In the genomic region with DNA sequence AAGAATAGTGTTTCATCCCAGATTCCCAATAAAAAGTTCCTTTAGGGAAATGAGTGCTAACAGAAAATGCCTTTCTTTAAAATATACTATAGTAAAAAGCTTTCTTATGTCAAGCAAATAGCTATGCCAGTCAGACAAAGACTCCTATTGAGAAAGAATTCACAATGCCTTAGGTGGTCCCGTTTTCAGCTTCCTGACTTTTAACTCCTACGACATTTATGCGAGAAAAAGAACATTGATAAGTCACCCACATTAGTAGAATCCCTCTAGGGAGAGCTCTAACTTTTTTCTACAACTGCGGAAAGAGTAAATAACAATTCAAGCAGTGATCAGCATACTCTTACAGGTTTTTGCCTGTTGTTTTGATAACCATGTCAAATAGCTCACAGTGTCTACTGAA, we compare ENCODE assay signal across 20 cellular contexts.
"Had no signal": no experiment of that assay in that cellular context is flagged by ENCODE, and none has a peak within 500 bp of the region (broad histone marks: within the 10 kb centered on the region; RNA-seq: fewer than 3 reads in every experiment).

No MANE protein-coding gene starts in this region.

- H3K4me1 Mint-ChIP-seq: stimulated activated memory B cell treated with anti-CD40 and anti-IgM and Interleukin-4, amounts not matched to agents 10 μg/mL and 1 μg/mL and 100 μg/mL, for 72 hours had no signal

- H3K4me3 ChIP-seq: dorsolateral prefrontal cortex, heart left ventricle, spleen, tibial artery, upper lobe of left lung, uterus had no signal

- H3K4me1 ChIP-seq: heart left ventricle, spleen, tibial artery, upper lobe of left lung, uterus had no signal

- H3K27me3 ChIP-seq: spleen, tibial artery, upper lobe of left lung, uterus had no signal

- H3K9me3 ChIP-seq: heart left ventricle, spleen, tibial artery, upper lobe of left lung, uterus had no signal

- H3K27ac ChIP-seq: dorsolateral prefrontal cortex, heart left ventricle, spleen, tibial artery, upper lobe of left lung, uterus had no signal

- H3K9me3 Mint-ChIP-seq: natural killer cell treated with Interleukin-12 subunit alpha and Interleukin-12 subunit beta and Interleukin-15 and Interleukin-18, amount 100 ng/mL, for 72 hours; stimulated activated memory B cell treated with anti-CD40 and anti-IgM and Interleukin-4, amounts not matched to agents 10 μg/mL and 1 μg/mL and 100 μg/mL, for 72 hours; stimulated activated naive CD8-positive, alpha-beta T cell treated with anti-CD3 and anti-CD28 coated beads, Interleukin-15, Interleukin-2, amounts not matched to agents 100 ng/mL and 50 ng/mL, for 24 hours had no signal

- H3K36me3 Mint-ChIP-seq: natural killer cell treated with Interleukin-12 subunit alpha and Interleukin-12 subunit beta and Interleukin-15 and Interleukin-18, amount 100 ng/mL, for 72 hours; stimulated activated memory B cell treated with anti-CD40 and anti-IgM and Interleukin-4, amounts not matched to agents 10 μg/mL and 1 μg/mL and 100 μg/mL, for 72 hours had no signal

- H3K27me3 Mint-ChIP-seq: stimulated activated memory B cell treated with anti-CD40 and anti-IgM and Interleukin-4, amounts not matched to agents 10 μg/mL and 1 μg/mL and 100 μg/mL, for 72 hours; stimulated activated naive CD8-positive, alpha-beta T cell treated with anti-CD3 and anti-CD28 coated beads, Interleukin-15, Interleukin-2, amounts not matched to agents 100 ng/mL and 50 ng/mL, for 24 hours had no signal

- H3K4me3 Mint-ChIP-seq: mesothelial cell of epicardium; natural killer cell treated with Interleukin-12 subunit alpha and Interleukin-12 subunit beta and Interleukin-15 and Interleukin-18, amount 100 ng/mL, for 72 hours; stimulated activated memory B cell treated with anti-CD40 and anti-IgM and Interleukin-4, amounts not matched to agents 10 μg/mL and 1 μg/mL and 100 μg/mL, for 72 hours; stimulated activated naive CD8-positive, alpha-beta T cell treated with anti-CD3 and anti-CD28 coated beads, Interleukin-15, Interleukin-2, amounts not matched to agents 100 ng/mL and 50 ng/mL, for 24 hours had no signal

- DNase-seq: cortex of kidney; dorsolateral prefrontal cortex; effector CD8-positive, alpha-beta T cell; heart left ventricle; hippocampal formation; kidney glomerular epithelial cell; posterior cingulate gyrus; spleen; stimulated activated CD4-positive, alpha-beta T cell treated with anti-CD3 and anti-CD28 coated beads, Interleukin-15, amount 100 ng/mL, for 24 hours; stimulated activated CD4-positive, alpha-beta T cell treated with anti-CD3 and anti-CD28 coated beads, Interleukin-1b, Interleukin-23, amount 100 ng/mL, for 48 hours; stimulated activated CD4-positive, alpha-beta T cell treated with anti-CD3 and anti-CD28 coated beads, Interleukin-4, amount 100 ng/mL, for 24 hours; tibial artery; upper lobe of left lung; uterus had no signal

- H3K27ac Mint-ChIP-seq: mesothelial cell of epicardium; natural killer cell treated with Interleukin-12 subunit alpha and Interleukin-12 subunit beta and Interleukin-15 and Interleukin-18, amount 100 ng/mL, for 72 hours; stimulated activated memory B cell treated with anti-CD40 and anti-IgM and Interleukin-4, amounts not matched to agents 10 μg/mL and 1 μg/mL and 100 μg/mL, for 72 hours; stimulated activated naive CD8-positive, alpha-beta T cell treated with anti-CD3 and anti-CD28 coated beads, Interleukin-15, Interleukin-2, amounts not matched to agents 100 ng/mL and 50 ng/mL, for 24 hours had no signal

- ATAC-seq: heart left ventricle; left lobe of liver; natural killer cell treated with Interleukin-12 subunit alpha and Interleukin-12 subunit beta and Interleukin-15 and Interleukin-18, amount 100 ng/mL, for 72 hours; sciatic nerve; stimulated activated memory B cell treated with anti-CD40 and anti-IgM and Interleukin-4, amounts not matched to agents 10 μg/mL and 1 μg/mL and 100 μg/mL, for 72 hours had no signal

- H3K36me3 ChIP-seq: heart left ventricle, spleen, tibial artery, upper lobe of left lung, uterus had no signal
